15 cellular contexts compared by ENCODE assay signal in the genomic region with DNA sequence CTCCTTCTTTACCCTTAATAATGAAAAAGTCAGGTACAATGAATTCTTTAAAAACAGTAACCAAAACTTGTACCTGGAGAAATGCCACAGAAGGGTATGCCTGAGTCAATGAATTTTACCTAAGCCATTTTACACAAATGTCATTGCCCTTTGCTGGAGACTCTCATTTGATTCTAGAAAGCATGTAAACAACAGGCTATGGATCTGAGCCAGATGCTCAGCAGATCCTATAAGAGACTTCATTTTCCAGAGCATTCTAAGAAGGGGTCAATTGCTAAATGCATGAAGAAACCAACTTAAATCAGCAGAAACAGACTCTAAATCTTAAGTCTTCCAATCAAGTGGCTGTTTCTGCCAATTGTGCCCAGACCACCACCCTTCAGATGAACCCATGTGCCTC.
"Had no signal": no experiment of that assay in that cellular context is flagged by ENCODE, and none has a peak within 500 bp of the region (broad histone marks: within the 10 kb centered on the region; RNA-seq: fewer than 3 reads in every experiment).

No MANE protein-coding gene starts in this region.

- H3K27me3 ChIP-seq: esophagus muscularis mucosa, hepatocyte, neural progenitor cell, right lobe of liver had no signal

- H3K9me3 ChIP-seq: esophagus muscularis mucosa, right lobe of liver had no signal

- H3K9me3 Mint-ChIP-seq: activated B cell treated with CpG ODN at 0.5 μM for 24 hours; activated CD4-positive, alpha-beta T cell treated with anti-CD3 and anti-CD28 coated beads, Interleukin-2, amount 10 ng/mL, durations not matched to agents 7 days and 5 days; activated naive CD4-positive, alpha-beta T cell treated with anti-CD3 and anti-CD28 coated beads, Interleukin-2, amount 10 ng/mL, durations not matched to agents 7 days and 5 days; neural progenitor cell had no signal

- H3K36me3 ChIP-seq: esophagus muscularis mucosa, neural progenitor cell, right lobe of liver had no signal

- H3K4me3 Mint-ChIP-seq: activated B cell treated with CpG ODN at 0.5 μM for 24 hours; activated CD4-positive, alpha-beta T cell treated with anti-CD3 and anti-CD28 coated beads, Interleukin-2, amount 10 ng/mL, durations not matched to agents 7 days and 5 days; activated naive CD4-positive, alpha-beta T cell treated with anti-CD3 and anti-CD28 coated beads, Interleukin-2, amount 10 ng/mL, durations not matched to agents 7 days and 5 days; neural progenitor cell had no signal

- H3K79me2 ChIP-seq: hepatocyte had no signal

- H3K4me2 ChIP-seq: hepatocyte, neural progenitor cell had no signal

- H3K9ac ChIP-seq: neural progenitor cell had no signal

- H3K4me3 ChIP-seq: esophagus muscularis mucosa, hepatocyte, neural progenitor cell, right lobe of liver had no signal

- H3K4me1 Mint-ChIP-seq: activated B cell treated with CpG ODN at 0.5 μM for 24 hours; activated CD4-positive, alpha-beta T cell treated with anti-CD3 and anti-CD28 coated beads, Interleukin-2, amount 10 ng/mL, durations not matched to agents 7 days and 5 days; activated naive CD4-positive, alpha-beta T cell treated with anti-CD3 and anti-CD28 coated beads, Interleukin-2, amount 10 ng/mL, durations not matched to agents 7 days and 5 days; neural progenitor cell had no signal

- H3K27ac Mint-ChIP-seq: activated B cell treated with CpG ODN at 0.5 μM for 24 hours; activated CD4-positive, alpha-beta T cell treated with anti-CD3 and anti-CD28 coated beads, Interleukin-2, amount 10 ng/mL, durations not matched to agents 7 days and 5 days; activated naive CD4-positive, alpha-beta T cell treated with anti-CD3 and anti-CD28 coated beads, Interleukin-2, amount 10 ng/mL, durations not matched to agents 7 days and 5 days; neural progenitor cell had no signal

- FAIRE-seq: endometrium, TTC549 had no signal

- H3K4me1 ChIP-seq: neural progenitor cell, right lobe of liver had no signal

- H2AFZ ChIP-seq: hepatocyte, neural progenitor cell had no signal

- ATAC-seq: left ventricle myocardium superior had no signal

- H3K27ac ChIP-seq: hepatocyte, neural progenitor cell, right lobe of liver had no signal

- H3K36me3 Mint-ChIP-seq: activated naive CD4-positive, alpha-beta T cell treated with anti-CD3 and anti-CD28 coated beads, Interleukin-2, amount 10 ng/mL, durations not matched to agents 7 days and 5 days; neural progenitor cell had no signal

- DNase-seq: activated B cell treated with CpG ODN at 0.5 μM for 24 hours; activated CD4-positive, alpha-beta T cell treated with anti-CD3 and anti-CD28 coated beads, Interleukin-2, amount 10 ng/mL, durations not matched to agents 7 days and 5 days; activated CD8-positive, alpha-beta memory T cell treated with anti-CD3 and anti-CD28 coated beads for 24 hours; activated naive CD4-positive, alpha-beta T cell treated with anti-CD3 and anti-CD28 coated beads, Interleukin-2, amount 10 ng/mL, durations not matched to agents 7 days and 5 days; left ventricle myocardium superior; posterior cingulate gyrus; right lobe of liver; stimulated activated CD4-positive, alpha-beta T cell treated with anti-CD3 and anti-CD28 coated beads, Interleukin-12 subunit alpha, Interleukin-12 subunit beta, amount 100 ng/mL, for 4 hours; stimulated activated naive CD4-positive, alpha-beta T cell; T-helper 2 cell had no signal
